ENCODE assay signal across 1 cellular context in genomic region chr17:1109606-1110523, GRCh38.
TF ChIP-seq lines count a peak whose summit lies in the region.

No MANE protein-coding gene starts in this region.

TF ChIP-seq in HEK293, 187 proteins besides CTCF, POLR2A, EP300 and RAD21 (continued from another document and continues in another):
- TF ChIP-seq ZNF776 (tag by site-specific recombination; IDR thresholded peaks at IDR 0.05; ENCODE audit: borderline replicate concordance) (no peak), PATZ1 (tag by site-specific recombination; IDR thresholded peaks at IDR 0.05) (peak; percentile 64; the same call in 1 of the 2 replicates), KLF17 (tag by site-specific recombination; IDR thresholded peaks at IDR 0.05) (0 out of 2 replicates have a peak, but pooled peaks have one; percentile 3), ZNF404 (tag by site-specific recombination; IDR thresholded peaks at IDR 0.05) (no peak), ZNF350 (tag by site-specific recombination; IDR thresholded peaks at IDR 0.05) (no peak), ZNF571 (tag by site-specific recombination; IDR thresholded peaks at IDR 0.05) (no peak), ZNF660 (tag by site-specific recombination; IDR thresholded peaks at IDR 0.05) (no peak), ZBTB26 (tag by site-specific recombination; optimal IDR thresholded peaks at IDR 0.05) (peak; percentile 28), ZNF558 (tag by site-specific recombination; IDR thresholded peaks at IDR 0.05) (no peak), GLIS1 (tag by site-specific recombination; IDR thresholded peaks at IDR 0.05) (peak; percentile 93), SALL2 (tag by site-specific recombination; IDR thresholded peaks at IDR 0.05; ENCODE audit: borderline replicate concordance) (no peak), ZNF623 (tag by site-specific recombination; IDR thresholded peaks at IDR 0.05) (no peak), SCRT2 (tag by site-specific recombination; IDR thresholded peaks at IDR 0.05) (no peak), PRDM10 (tag by site-specific recombination; IDR thresholded peaks at IDR 0.05) (0 out of 2 replicates have a peak, but pooled peaks have one; percentile 71), TSHZ1 (tag by site-specific recombination; IDR thresholded peaks at IDR 0.05; ENCODE audit: borderline replicate concordance) (no peak), ZNF121 (tag by site-specific recombination; IDR thresholded peaks at IDR 0.05) (no peak), ZNF76 (tag by site-specific recombination; IDR thresholded peaks at IDR 0.05; ENCODE audit: borderline replicate concordance, low read depth) (peak; percentile 23), MEIS1 (CRISPR knock-in tag; IDR thresholded peaks at IDR 0.05; ENCODE audit: borderline replicate concordance) (no peak), TRIM28 (IDR thresholded peaks at IDR 0.05; ENCODE audit: borderline replicate concordance, low read length) (no peak), ZNF692 (tag by site-specific recombination; IDR thresholded peaks at IDR 0.05) (0 out of 2 replicates have a peak, but pooled peaks have one; percentile 15), ZNF202 (tag by site-specific recombination; IDR thresholded peaks at IDR 0.05; ENCODE audit: borderline replicate concordance) (no peak), ZNF488 (tag by site-specific recombination; IDR thresholded peaks at IDR 0.05) (no peak), ZNF391 (tag by site-specific recombination; IDR thresholded peaks at IDR 0.05; ENCODE audit: borderline replicate concordance, low read depth) (no peak), BCL6B (tag by site-specific recombination; IDR thresholded peaks at IDR 0.05) (no peak), WT1 (tag by site-specific recombination; IDR thresholded peaks at IDR 0.05) (peak; percentile 43; the same call in 1 of the 2 replicates), ZNF658 (tag by site-specific recombination; IDR thresholded peaks at IDR 0.05) (no peak), ZNF639 (tag by site-specific recombination; IDR thresholded peaks at IDR 0.05) (no peak), ZIC2 (tag by site-specific recombination; IDR thresholded peaks at IDR 0.05) (peak; percentile 93), ZNF341 (tag by site-specific recombination; IDR thresholded peaks at IDR 0.05; ENCODE audit: low read depth) (peak; percentile 45; the same call in 1 of the 2 replicates), ZNF513 (tag by site-specific recombination; IDR thresholded peaks at IDR 0.05) (no peak), ZNF624 (tag by site-specific recombination; IDR thresholded peaks at IDR 0.05) (no peak), GLI4 (tag by site-specific recombination; IDR thresholded peaks at IDR 0.05) (no peak), ZFP41 (tag by site-specific recombination; IDR thresholded peaks at IDR 0.05; ENCODE audit: borderline replicate concordance) (no peak), ZNF747 (tag by site-specific recombination; IDR thresholded peaks at IDR 0.05) (no peak), ZSCAN16 (tag by site-specific recombination; IDR thresholded peaks at IDR 0.05) (0 out of 2 replicates have a peak, but pooled peaks have one; percentile 23), ZNF362 (tag by site-specific recombination; IDR thresholded peaks at IDR 0.05) (no peak), PRDM1 (tag by site-specific recombination; IDR thresholded peaks at IDR 0.05) (no peak), ZNF335 (tag by site-specific recombination; conservative IDR thresholded peaks at IDR 0.05) (peak; percentile 77), ZNF366 (tag by site-specific recombination; conservative IDR thresholded peaks at IDR 0.05) (no peak), ZNF600 (tag by site-specific recombination; IDR thresholded peaks at IDR 0.05) (peak; percentile 12; the same call in 1 of the 2 replicates), ZNF621 (tag by site-specific recombination; IDR thresholded peaks at IDR 0.05) (no peak), KLF8 (tag by site-specific recombination; IDR thresholded peaks at IDR 0.05) (peak; percentile 55; the same call in 1 of the 2 replicates)
